8 cellular contexts compared by ENCODE assay signal in the genomic region with DNA sequence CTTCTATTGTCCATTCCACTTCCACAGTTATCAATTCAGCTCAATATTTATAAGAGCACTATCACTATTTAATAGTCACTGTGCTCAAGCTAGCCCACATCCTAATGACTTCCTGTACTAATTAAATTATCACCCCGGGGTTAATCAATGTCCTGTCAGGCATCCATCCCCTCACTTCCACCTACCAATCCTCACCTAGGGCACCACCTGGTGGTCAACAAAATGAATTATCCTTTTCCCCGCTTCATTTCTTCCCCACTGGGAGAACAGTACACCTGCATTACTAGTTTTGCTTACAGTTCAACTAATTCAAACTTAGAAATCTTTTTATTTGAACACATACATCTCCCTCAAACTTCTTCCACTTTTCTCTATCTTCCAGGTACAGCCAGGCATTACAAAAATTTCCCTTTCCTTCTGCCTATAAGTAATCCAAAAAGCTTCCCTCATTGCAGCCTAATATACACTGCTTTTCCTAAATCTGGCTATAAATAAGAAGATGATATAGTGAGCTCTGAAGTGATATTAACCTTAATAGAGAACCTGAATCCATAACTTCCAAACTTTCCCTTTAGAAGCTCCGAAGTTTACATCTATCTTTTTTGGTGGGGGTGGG.
A peak's percentile ranks its signal among the peaks of the same experiment; 100 is the strongest.
DNase-seq lines count a peak whose midpoint lies in the region; ATAC-seq, FAIRE-seq and TF ChIP-seq lines count a peak whose summit lies in the region.

No MANE protein-coding gene starts in this region.

- ATAC-seq in IMR-90 (ENCODE audit: low read depth), result no peak
- peak in 1 of 2 donors; percentile 33 for ATAC-seq in left cardiac atrium
- no peak for ATAC-seq in GM18873 (IDR thresholded peaks at IDR 0.05; ENCODE audit: low FRiP score, unreplicated experiment)

- H3K4me1 ChIP-seq in IMR-90 (ENCODE audit: control insufficient read depth, insufficient read depth, low read length) (peaks cover 2% of the 10 kb centered on the region; the same call in 1 of the 2 replicates), PC-9 (replicated peaks; ENCODE audit: insufficient read depth) (peaks cover 32% of the 10 kb centered on the region), small intestine (ENCODE audit: control insufficient read depth in 2 of 2, insufficient read depth in 1 of 2, low read depth in 1 of 2, low read length in 1 of 2) (peaks cover 0 to 2% of the 10 kb centered on the region in 2 donors)

- no peak overlapping the region for H3K18ac ChIP-seq in IMR-90 (ENCODE audit: low read depth, low read length)

- H3K36me3 ChIP-seq in IMR-90 (ENCODE audit: control insufficient read depth, insufficient read depth, low read length), result 0 out of 2 replicates have a peak, but pooled peaks cover 2% of the 10 kb centered on the region
- H3K36me3 ChIP-seq in PC-9 (ENCODE audit: low read depth), result peaks cover 9% of the 10 kb centered on the region; the same call in 1 of the 2 replicates
- H3K36me3 ChIP-seq in small intestine (ENCODE audit: control insufficient read depth in 2 of 2, insufficient read depth in 2 of 2, low read length in 2 of 2), result no peaks in the 10 kb centered on the region

- H3K4me2 ChIP-seq in IMR-90 (ENCODE audit: low read depth, low read length) (no peak overlapping the region), PC-9 (0 out of 2 replicates have a peak overlapping the region, but pooled peaks have one; percentile 14)

- intact Hi-C loops in IMR-90 (cut with micrococcal nuclease), result loop anchor here (1.0 to 5.0 kb wide), 3 partner anchors 175 to 383 kb away; a partner anchor contains a TSS
- intact Hi-C loops in PC-9 (cut with micrococcal nuclease; ENCODE audit: unreplicated experiment), result loop anchor here (1.0 to 5.0 kb wide), 5 partner anchors 175 to 498 kb away; no protein-coding TSS in a partner anchor
- intact Hi-C loops in left cardiac atrium (cut with DNase I), result loop anchor here (2.0 to 10.0 kb wide), 5 partner anchors 110 to 338 kb away; no protein-coding TSS in a partner anchor

- H3F3A ChIP-seq in PC-9 (ENCODE audit: insufficient read depth, low read depth), result peaks cover 18% of the 10 kb centered on the region

- DNase-seq in activated CD4-positive, alpha-beta T cell treated with anti-CD3 and anti-CD28 coated beads for 24 hours (ENCODE audit: low read depth in 2 of 2), result peak; percentile 9 to 38
- no peak for DNase-seq in activated CD4-positive, alpha-beta T cell treated with anti-CD3 and anti-CD28 coated beads for 1 hour
- DNase-seq in IMR-90 (peak; percentile 58), PC-9 (peak; percentile 39 to 52), left cardiac atrium (peak; percentile 29), small intestine (peak; percentile 79)
- DNase-seq in activated naive CD4-positive, alpha-beta T cell treated with anti-CD3 and anti-CD28 coated beads, Interleukin-2, amount 50 U/mL, for 16 hours, result peak; percentile 28

- H2BK20ac ChIP-seq in IMR-90 (ENCODE audit: low read depth, low read length), result no peak overlapping the region

- H3K9ac ChIP-seq in IMR-90 (ENCODE audit: low read depth, low read length), result no peak overlapping the region

- H2AFZ ChIP-seq in IMR-90 (replicated peaks; ENCODE audit: low read length, poor library complexity) (no peak overlapping the region), PC-9 (no peak overlapping the region)

- no peak for FAIRE-seq in small intestine (lab: Jason Lieb, UNC)

- H3K9me1 ChIP-seq in IMR-90 (ENCODE audit: insufficient read depth, low read length), result peaks cover 5% of the 10 kb centered on the region; the same call in 1 of the 2 replicates

- peaks cover 5 to 9% of the 10 kb centered on the region in 2 experiments for H3K79me1 ChIP-seq in IMR-90 (ENCODE audit: low read depth in 1 of 2, low read length in 2 of 2)

- H3K79me2 ChIP-seq in PC-9 (ENCODE audit: low read depth), result peaks cover 23% of the 10 kb centered on the region

- dilution Hi-C loops in IMR-90 (cut with HindIII; ENCODE audit: low sequenced_read_pairs, unreplicated experiment), result no loop called here

- H3K9me2 ChIP-seq in PC-9 (ENCODE audit: insufficient read depth), result no peaks in the 10 kb centered on the region

- no peak overlapping the region for H4K91ac ChIP-seq in IMR-90 (ENCODE audit: insufficient read depth, low read depth, low read length)

- peak; percentile 81 for TF ChIP-seq RAD21 in IMR-90 (IDR thresholded peaks at IDR 0.05; ENCODE audit: low read length)

- no peak overlapping the region for H2BK5ac ChIP-seq in IMR-90 (ENCODE audit: low read depth, low read length, poor library complexity, severe bottlenecking)

- H2AK5ac ChIP-seq in IMR-90 (ENCODE audit: low read depth, low read length), result no peak overlapping the region

- no TSS peak for BruUV-seq in IMR-90 (replicated peaks; lab: Mats Ljungman, UMichigan)
- BruUV-seq in PC-9 (replicated peaks; lab: Mats Ljungman, UMichigan), result no TSS peak

- H3K23ac ChIP-seq in IMR-90 (ENCODE audit: low read depth, low read length), result no peak overlapping the region

- no peak overlapping the region for H3K4ac ChIP-seq in IMR-90 (ENCODE audit: low read depth, low read length)

- no peak overlapping the region for H2AK9ac ChIP-seq in IMR-90 (replicated peaks; ENCODE audit: low read depth, low read length, poor library complexity)

- H3K4me3 ChIP-seq in IMR-90 (ENCODE audit: insufficient read depth, low read depth, low read length) (no peak overlapping the region), PC-9 (no peak overlapping the region), small intestine (ENCODE audit: low read depth in 1 of 2, low read length in 2 of 2) (no peak overlapping the region)

- POLR2A ChIA-PET in IMR-90 (lab: Charles Lee; ENCODE audit: unreplicated experiment), result no interaction called here
- POLR2A ChIA-PET in PC-9 (lab: Charles Lee; ENCODE audit: unreplicated experiment), result no interaction called here

- H3K56ac ChIP-seq in IMR-90 (ENCODE audit: extremely low read depth, insufficient read depth, low read length), result no peak overlapping the region

- no peak overlapping the region for H4K5ac ChIP-seq in IMR-90 (ENCODE audit: low read depth, low read length)

- no peak overlapping the region for H3K14ac ChIP-seq in IMR-90 (replicated peaks; ENCODE audit: low read depth, low read length)

- H3K9me3 ChIP-seq in IMR-90 (ENCODE audit: control insufficient read depth, insufficient read depth, low read length) (no peaks in the 10 kb centered on the region), PC-9 (ENCODE audit: insufficient read depth, low read depth) (no peaks in the 10 kb centered on the region), small intestine (ENCODE audit: control insufficient read depth, low read depth) (no peaks in the 10 kb centered on the region)

- H3K27me3 ChIP-seq in IMR-90 (ENCODE audit: control insufficient read depth, insufficient read depth, low read length) (no peaks in the 10 kb centered on the region), PC-9 (ENCODE audit: insufficient read depth, low read depth) (no peaks in the 10 kb centered on the region), small intestine (ENCODE audit: control insufficient read depth in 2 of 2, insufficient read depth in 2 of 2, low read length in 2 of 2) (no peaks in the 10 kb centered on the region)

- no peak overlapping the region for H4K8ac ChIP-seq in IMR-90 (ENCODE audit: low read depth in 2 of 2, low read length in 2 of 2)

- WGBS in IMR-90 (ENCODE audit: extremely low coverage in 2 of 2, insufficient read length in 1 of 2), 2 experiments, result 43% methylated on average over 2 of the region's 3 CpGs; no CpG with 5 or more reads in 1 of the 2 experiments
- WGBS in small intestine, 3 donors, result 38 to 49% (median 48%) methylated on average over 3 of the region's 3 CpGs

- no peak overlapping the region for H3K27ac ChIP-seq in IMR-90 (ENCODE audit: insufficient read depth, low read length)
- no peak overlapping the region for H3K27ac ChIP-seq in PC-9
- H3K27ac ChIP-seq in small intestine (ENCODE audit: low read depth in 1 of 2, low read length in 1 of 2), result no peak overlapping the region

- CTCF ChIA-PET in IMR-90 (lab: Yijun Ruan, JAX), result interaction anchor here (0.7 to 1.5 kb wide), 8 partner anchors 13 to 442 kb away, joined by 3 to 6 read pairs (median 4); no protein-coding TSS in a partner anchor
- CTCF ChIA-PET in PC-9 (lab: Charles Lee), result interaction anchor here (0.6 to 1.1 kb wide), 4 partner anchors 28 to 175 kb away, joined by 3 to 6 read pairs (median 4); no protein-coding TSS in a partner anchor

- H4K20me1 ChIP-seq in IMR-90 (ENCODE audit: insufficient read depth, low read length) (no peaks in the 10 kb centered on the region; the same call in 1 of the 2 replicates), PC-9 (ENCODE audit: insufficient read depth) (no peaks in the 10 kb centered on the region)

- H2BK120ac ChIP-seq in IMR-90 (ENCODE audit: low read depth, low read length), result no peak overlapping the region

- in situ Hi-C loops in IMR-90 (cut with MboI; ENCODE audit: low sequenced_read_pairs), result loop anchor here (5.0 kb wide), 2 partner anchors 173 to 333 kb away; no protein-coding TSS in a partner anchor

- no peak for TF ChIP-seq POLR2A in IMR-90 (IDR thresholded peaks at IDR 0.05; ENCODE audit: low read depth, low read length)

- no peak overlapping the region for H2BK15ac ChIP-seq in IMR-90 (ENCODE audit: low read depth, low read length)

- TF ChIP-seq CTCF in IMR-90 (conservative IDR thresholded peaks at IDR 0.05; ENCODE audit: low read depth, low read length) (peak; percentile 64), PC-9 (conservative IDR thresholded peaks at IDR 0.05) (peak; percentile 87)

TF ChIP-seq in IMR-90, 13 proteins besides CTCF, POLR2A, EP300 and RAD21:
- TF ChIP-seq SMC3 (IDR thresholded peaks at IDR 0.05; ENCODE audit: low read depth, low read length) (peak; percentile 89), CEBPB (IDR thresholded peaks at IDR 0.05; ENCODE audit: low read depth, low read length) (no peak), MXI1 (IDR thresholded peaks at IDR 0.05; ENCODE audit: borderline replicate concordance, low read depth, low read length) (no peak)
